Comparison of ENCODE assay signal across 8 cellular contexts in the genomic region with DNA sequence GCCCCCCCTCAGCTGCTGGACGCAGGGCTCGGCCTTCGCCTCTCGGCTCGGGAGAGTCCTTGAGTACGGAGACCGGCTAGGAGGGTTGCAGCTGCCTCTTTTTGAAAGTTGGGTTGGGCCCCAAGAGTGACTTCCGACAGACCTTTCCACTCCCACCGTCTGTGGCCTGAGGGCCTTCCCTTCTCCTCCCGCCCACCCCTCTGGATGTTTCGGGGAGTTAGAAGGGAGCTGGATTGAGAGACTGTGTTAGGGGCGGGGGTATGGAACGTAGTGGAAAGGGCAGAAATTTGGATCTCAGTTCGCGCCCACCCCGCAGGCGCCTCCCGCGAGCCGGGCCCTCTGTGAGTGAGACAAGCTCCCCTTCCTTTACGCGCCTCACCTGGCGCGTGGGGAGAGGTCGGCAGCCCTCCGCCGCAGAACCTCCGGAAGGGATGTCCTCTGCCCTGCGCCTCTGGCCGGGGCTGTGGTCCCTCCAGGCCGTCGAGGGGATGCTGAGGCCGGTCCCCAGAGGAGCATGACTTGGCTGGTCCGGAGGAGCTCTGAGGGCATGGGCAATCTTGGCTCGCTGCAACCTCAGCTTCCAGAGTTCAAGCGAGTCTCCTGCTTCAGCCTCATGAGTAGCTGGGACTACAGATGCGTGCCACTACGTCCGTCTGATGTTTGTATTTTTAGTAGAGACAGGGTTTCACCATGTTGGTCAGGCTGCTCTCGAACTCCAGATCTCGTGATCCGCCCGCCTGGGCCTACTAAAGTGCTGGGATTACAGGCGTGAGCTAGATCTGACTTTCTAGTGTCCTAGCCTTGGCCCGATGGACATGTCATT. TPM values are rescaled to one million over a fixed set of nuclear protein-coding genes. Genes with fewer than 3 reads are reported as not detected.
DNase-seq lines count a peak whose midpoint lies in the region; ATAC-seq and TF ChIP-seq lines count a peak whose summit lies in the region.

No MANE protein-coding gene starts in this region.

- H3K4me3 ChIP-seq in epithelial cell of proximal tubule (ENCODE audit: low read depth, low read length) = peak overlapping the region; percentile 74
- H3K4me3 ChIP-seq in thymus (ENCODE audit: low read length) = peak overlapping the region; percentile 85

- peaks cover 0 to 33% (median 9%) of the 10 kb centered on the region in 3 donors for H3K36me3 Mint-ChIP-seq in naive thymus-derived CD8-positive, alpha-beta T cell

- H3K27ac Mint-ChIP-seq in naive thymus-derived CD8-positive, alpha-beta T cell = peak overlapping the region; percentile 93 to 99 (median 97)

- peak overlapping the region; percentile 80 to 97 (median 94) for H3K4me3 Mint-ChIP-seq in naive thymus-derived CD8-positive, alpha-beta T cell

- peaks cover 25% of the 10 kb centered on the region for H3K36me3 ChIP-seq in thymus (ENCODE audit: control insufficient read depth, insufficient read depth)

- POLR2A ChIA-PET in naive thymus-derived CD8-positive, alpha-beta T cell (lab: Charles Lee) = interaction anchor here (0.6 to 3.6 kb wide), 16 partner anchors 10 to 676 kb away, joined by 3 to 53 read pairs (median 4); a partner anchor contains a TSS

- H3K27ac ChIP-seq in thymus (ENCODE audit: low read depth) = peak overlapping the region; percentile 92

- WGBS in thymus = 18% methylated on average over 45 of the region's 45 CpGs

- H3K9me3 Mint-ChIP-seq in naive thymus-derived CD8-positive, alpha-beta T cell = no peaks in the 10 kb centered on the region

- no peaks in the 10 kb centered on the region for H3K27me3 Mint-ChIP-seq in naive thymus-derived CD8-positive, alpha-beta T cell

- peaks cover 16% of the 10 kb centered on the region for H3K4me1 ChIP-seq in thymus (ENCODE audit: control insufficient read depth, insufficient read depth, low read length)

- peak; percentile 9 for DNase-seq in COLO829 (ENCODE audit: low spot score)
- peak; percentile 34 to 50 for DNase-seq in Kasumi-1 (lab: John Stamatoyannopoulos, UW)
- DNase-seq in activated CD8-positive, alpha-beta memory T cell treated with anti-CD3 and anti-CD28 coated beads for 1 hour (ENCODE audit: extremely low read depth in 1 of 2, low read depth in 1 of 2) = peak; percentile 2 to 24
- DNase-seq in epithelial cell of proximal tubule (ENCODE audit: low read depth) = no peak
- DNase-seq in naive thymus-derived CD8-positive, alpha-beta T cell = peak in 8 of 10 donors; percentile 8 to 53 (median 30)
- no peak for DNase-seq in DMS153 treated with DMSO at 0.1 percent for 48 hours (lab: John Stamatoyannopoulos, UW; ENCODE audit: unreplicated experiment)

- no peaks in the 10 kb centered on the region for H3K9me3 ChIP-seq in thymus (ENCODE audit: control insufficient read depth)

- TF ChIP-seq CTCF in epithelial cell of proximal tubule (conservative IDR thresholded peaks at IDR 0.05; ENCODE audit: low read depth, low read length) = no peak

- peak; percentile 25 for ATAC-seq in GM21423 (IDR thresholded peaks at IDR 0.05; ENCODE audit: unreplicated experiment)
- peak; percentile 27 to 37 for ATAC-seq in naive thymus-derived CD8-positive, alpha-beta T cell

- H3K4me1 Mint-ChIP-seq in naive thymus-derived CD8-positive, alpha-beta T cell = peaks cover 37 to 65% (median 60%) of the 10 kb centered on the region in 4 donors

- H3K27me3 ChIP-seq in thymus (ENCODE audit: control insufficient read depth, insufficient read depth) = no peaks in the 10 kb centered on the region

RNA-seq across cellular contexts. Expression of a gene that starts 15.9 kb away (rescaled TPM):
- 4.4 and 9.1 TPM in 2 replicates for total RNA-seq in epithelial cell of proximal tubule
- total RNA-seq in naive thymus-derived CD8-positive, alpha-beta T cell = 10 to 100 TPM; 21.3 to 25.7 TPM
- 10 to 100 TPM; 45.5 to 62.1 (median 56.9) TPM for polyA plus RNA-seq in naive thymus-derived CD8-positive, alpha-beta T cell
- polyA plus RNA-seq in thymus = 51.6 TPM

Comparison
In these comparisons a context has a peak if more than half of its experiments do, and no peak if none do; other contexts are left out.
1. DNase-seq: peak in COLO829 (single experiment), Kasumi-1 (2 of 2), activated CD8-positive, alpha-beta memory T cell treated with anti-CD3 and anti-CD28 coated beads for 1 hour (2 of 2) and naive thymus-derived CD8-positive, alpha-beta T cell (8 of 10); none in epithelial cell of proximal tubule (single experiment) and DMS153 treated with DMSO at 0.1 percent for 48 hours (single experiment).